In genomic region chr5:174371600-174372094, GRCh38 we compare ENCODE assay signal across 1 cellular context.
TF ChIP-seq lines count a peak whose summit lies in the region.

No MANE protein-coding gene starts in this region.

TF ChIP-seq in SK-N-SH, 30 proteins besides CTCF, POLR2A, EP300 and RAD21 (continued from another document):
- peak; percentile 25; the same call in 1 of the 2 replicates for TF ChIP-seq ELF1 (IDR thresholded peaks at IDR 0.05)
- TF ChIP-seq POLR2AphosphoS5 (IDR thresholded peaks at IDR 0.05; ENCODE audit: low read depth, low read length), result peak; percentile 60; the same call in 1 of the 2 replicates
- no peak for TF ChIP-seq NRF1 (IDR thresholded peaks at IDR 0.05; ENCODE audit: low read depth, low read length)
- TF ChIP-seq GATA2 (CRISPR knock-in tag; IDR thresholded peaks at IDR 0.05), result peak; percentile 50
- TF ChIP-seq GABPA (IDR thresholded peaks at IDR 0.05; ENCODE audit: low read depth), result no peak
- TF ChIP-seq YY1 (IDR thresholded peaks at IDR 0.05; ENCODE audit: low read depth), result no peak
- no peak for TF ChIP-seq RFX5 (IDR thresholded peaks at IDR 0.05; ENCODE audit: low read length)
- TF ChIP-seq, protein P1, sequence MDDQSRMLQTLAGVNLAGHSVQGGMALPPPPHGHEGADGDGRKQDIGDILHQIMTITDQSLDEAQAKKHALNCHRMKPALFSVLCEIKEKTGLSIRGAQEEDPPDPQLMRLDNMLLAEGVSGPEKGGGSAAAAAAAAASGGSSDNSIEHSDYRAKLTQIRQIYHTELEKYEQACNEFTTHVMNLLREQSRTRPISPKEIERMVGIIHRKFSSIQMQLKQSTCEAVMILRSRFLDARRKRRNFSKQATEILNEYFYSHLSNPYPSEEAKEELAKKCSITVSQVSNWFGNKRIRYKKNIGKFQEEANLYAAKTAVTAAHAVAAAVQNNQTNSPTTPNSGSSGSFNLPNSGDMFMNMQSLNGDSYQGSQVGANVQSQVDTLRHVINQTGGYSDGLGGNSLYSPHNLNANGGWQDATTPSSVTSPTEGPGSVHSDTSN (IDR thresholded peaks at IDR 0.05), result peak; percentile 97
- no peak for TF ChIP-seq TAF1 (IDR thresholded peaks at IDR 0.05; ENCODE audit: borderline replicate concordance, low read depth, low read length)
- TF ChIP-seq FOXJ3 (CRISPR knock-in tag; IDR thresholded peaks at IDR 0.05), result no peak
- TF ChIP-seq JUND (IDR thresholded peaks at IDR 0.05), result peak; percentile 94
- TF ChIP-seq NFIC (IDR thresholded peaks at IDR 0.05; ENCODE audit: borderline replicate concordance), result peak; percentile 92
- peak; percentile 90 for TF ChIP-seq FOSL2 (IDR thresholded peaks at IDR 0.05; ENCODE audit: borderline replicate concordance, low read depth)
- no peak for TF ChIP-seq EZH2phosphoT487 (IDR thresholded peaks at IDR 0.05; ENCODE audit: borderline replicate concordance, low read depth)
- TF ChIP-seq TEAD4 (IDR thresholded peaks at IDR 0.05; ENCODE audit: borderline replicate concordance, insufficient read depth), result peak; percentile 86
- TF ChIP-seq SMC3 (IDR thresholded peaks at IDR 0.05; ENCODE audit: low read depth, low read length), result no peak
- TF ChIP-seq, protein P2, sequence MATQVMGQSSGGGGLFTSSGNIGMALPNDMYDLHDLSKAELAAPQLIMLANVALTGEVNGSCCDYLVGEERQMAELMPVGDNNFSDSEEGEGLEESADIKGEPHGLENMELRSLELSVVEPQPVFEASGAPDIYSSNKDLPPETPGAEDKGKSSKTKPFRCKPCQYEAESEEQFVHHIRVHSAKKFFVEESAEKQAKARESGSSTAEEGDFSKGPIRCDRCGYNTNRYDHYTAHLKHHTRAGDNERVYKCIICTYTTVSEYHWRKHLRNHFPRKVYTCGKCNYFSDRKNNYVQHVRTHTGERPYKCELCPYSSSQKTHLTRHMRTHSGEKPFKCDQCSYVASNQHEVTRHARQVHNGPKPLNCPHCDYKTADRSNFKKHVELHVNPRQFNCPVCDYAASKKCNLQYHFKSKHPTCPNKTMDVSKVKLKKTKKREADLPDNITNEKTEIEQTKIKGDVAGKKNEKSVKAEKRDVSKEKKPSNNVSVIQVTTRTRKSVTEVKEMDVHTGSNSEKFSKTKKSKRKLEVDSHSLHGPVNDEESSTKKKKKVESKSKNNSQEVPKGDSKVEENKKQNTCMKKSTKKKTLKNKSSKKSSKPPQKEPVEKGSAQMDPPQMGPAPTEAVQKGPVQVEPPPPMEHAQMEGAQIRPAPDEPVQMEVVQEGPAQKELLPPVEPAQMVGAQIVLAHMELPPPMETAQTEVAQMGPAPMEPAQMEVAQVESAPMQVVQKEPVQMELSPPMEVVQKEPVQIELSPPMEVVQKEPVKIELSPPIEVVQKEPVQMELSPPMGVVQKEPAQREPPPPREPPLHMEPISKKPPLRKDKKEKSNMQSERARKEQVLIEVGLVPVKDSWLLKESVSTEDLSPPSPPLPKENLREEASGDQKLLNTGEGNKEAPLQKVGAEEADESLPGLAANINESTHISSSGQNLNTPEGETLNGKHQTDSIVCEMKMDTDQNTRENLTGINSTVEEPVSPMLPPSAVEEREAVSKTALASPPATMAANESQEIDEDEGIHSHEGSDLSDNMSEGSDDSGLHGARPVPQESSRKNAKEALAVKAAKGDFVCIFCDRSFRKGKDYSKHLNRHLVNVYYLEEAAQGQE (IDR thresholded peaks at IDR 0.05; ENCODE audit: low read depth, low read length), result no peak
- TF ChIP-seq RXRA (IDR thresholded peaks at IDR 0.05; ENCODE audit: borderline replicate concordance, low read depth), result peak; percentile 97
